8 cellular contexts compared by ENCODE assay signal in the genomic region with DNA sequence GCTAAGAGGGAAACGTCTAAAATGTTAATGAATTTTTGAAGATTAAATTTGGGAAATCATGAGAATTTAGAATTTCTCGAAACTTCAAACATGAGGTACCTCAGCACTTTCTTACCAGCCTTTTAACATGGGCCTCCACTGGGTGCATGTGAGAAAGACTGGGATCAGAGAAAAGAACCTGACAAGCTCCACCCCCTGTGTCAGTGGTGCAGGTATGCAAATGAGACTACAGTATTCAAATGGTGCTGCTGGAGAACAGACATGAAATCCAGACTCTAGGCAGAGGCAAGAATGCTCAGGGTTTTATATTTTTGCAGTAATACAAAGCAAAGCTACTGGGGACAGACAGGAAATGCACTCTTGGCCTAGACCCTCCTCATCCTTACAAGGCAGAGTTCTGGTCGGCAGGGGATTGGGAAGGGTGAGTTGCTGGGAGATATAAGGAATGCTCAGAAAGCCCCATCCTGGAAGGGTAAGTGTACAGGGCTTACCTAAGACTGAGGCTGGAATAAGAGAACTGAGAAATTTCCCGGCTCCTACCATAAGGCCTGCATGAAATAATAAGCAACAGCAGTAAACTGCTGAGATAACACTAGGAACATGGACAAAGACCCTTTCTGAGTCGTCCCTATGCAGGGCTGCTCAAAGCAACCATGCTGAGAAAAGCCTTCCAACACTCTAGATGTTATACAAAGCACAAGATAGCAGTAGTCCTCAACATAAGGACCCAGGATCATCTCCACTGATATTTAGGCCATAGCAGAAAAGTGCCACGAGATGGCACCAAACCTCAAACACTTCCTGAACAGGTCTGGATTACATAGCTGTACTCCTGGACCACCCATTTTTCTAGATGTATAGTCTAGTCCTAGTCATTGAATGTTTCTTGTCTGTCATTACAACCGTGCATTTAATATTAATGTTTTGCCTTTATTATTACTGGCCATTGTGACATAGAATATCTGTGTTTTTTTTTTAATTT.
DNase-seq lines count a peak whose midpoint lies in the region; ATAC-seq and TF ChIP-seq lines count a peak whose summit lies in the region.

No MANE protein-coding gene starts in this region.

- H3K27ac Mint-ChIP-seq in activated T-helper 2 cell treated with anti-CD3 and anti-CD28 coated beads, Interferon-gamma antibody, Interleukin-2, Interleukin-4, amounts not matched to agents 10 μg/mL and 5 μg/mL and 100 μg/mL, durations not matched to agents 14 hours and 24 hours and 36 hours, result no peak overlapping the region

- DNase-seq in NCI-H1092 treated with DMSO at 0.1 percent for 48 hours (lab: John Stamatoyannopoulos, UW) (peak; percentile 58), SKM-1 treated with dmso at 0.1 percent for 144 hours (lab: John Stamatoyannopoulos, UW; ENCODE audit: unreplicated experiment) (peak; percentile 1), fibroblast of pulmonary artery (ENCODE audit: low read depth) (peak; percentile 83), omental fat pad (ENCODE audit: low spot score) (peak; percentile 25)
- DNase-seq in activated T-helper 2 cell treated with anti-CD3 and anti-CD28 coated beads, Interferon-gamma antibody, Interleukin-2, Interleukin-4, amounts not matched to agents 10 μg/mL and 5 μg/mL and 100 μg/mL, durations not matched to agents 14 hours and 24 hours and 36 hours (ENCODE audit: low spot score), result no peak

- H3K9me3 Mint-ChIP-seq in activated T-helper 2 cell treated with anti-CD3 and anti-CD28 coated beads, Interferon-gamma antibody, Interleukin-2, Interleukin-4, amounts not matched to agents 10 μg/mL and 5 μg/mL and 100 μg/mL, durations not matched to agents 14 hours and 24 hours and 36 hours, result no peaks in the 10 kb centered on the region

- peak; percentile 94 for ATAC-seq in GM18520 (IDR thresholded peaks at IDR 0.05; ENCODE audit: unreplicated experiment)
- ATAC-seq in HG02884 (IDR thresholded peaks at IDR 0.05; ENCODE audit: unreplicated experiment), result peak; percentile 97
- no peak for ATAC-seq in omental fat pad (ENCODE audit: low FRiP score)

- intact Hi-C loops in activated T-helper 2 cell treated with anti-CD3 and anti-CD28 coated beads, Interferon-gamma antibody, Interleukin-2, Interleukin-4, amounts not matched to agents 10 μg/mL and 5 μg/mL and 100 μg/mL, durations not matched to agents 14 hours and 24 hours and 36 hours (cut with micrococcal nuclease), result loop anchor here (5.0 kb wide), 1 partner anchor 292 kb away; no protein-coding TSS in a partner anchor

- no peaks in the 10 kb centered on the region for H3K36me3 Mint-ChIP-seq in activated T-helper 2 cell treated with anti-CD3 and anti-CD28 coated beads, Interferon-gamma antibody, Interleukin-2, Interleukin-4, amounts not matched to agents 10 μg/mL and 5 μg/mL and 100 μg/mL, durations not matched to agents 14 hours and 24 hours and 36 hours (ENCODE audit: low read depth)

- H3K27me3 Mint-ChIP-seq in activated T-helper 2 cell treated with anti-CD3 and anti-CD28 coated beads, Interferon-gamma antibody, Interleukin-2, Interleukin-4, amounts not matched to agents 10 μg/mL and 5 μg/mL and 100 μg/mL, durations not matched to agents 14 hours and 24 hours and 36 hours (ENCODE audit: low read depth), result no peaks in the 10 kb centered on the region

- no peak overlapping the region for H3K4me3 ChIP-seq in fibroblast of pulmonary artery (replicated peaks; ENCODE audit: low read depth, low read length)

- no peak overlapping the region for H3K4me3 Mint-ChIP-seq in activated T-helper 2 cell treated with anti-CD3 and anti-CD28 coated beads, Interferon-gamma antibody, Interleukin-2, Interleukin-4, amounts not matched to agents 10 μg/mL and 5 μg/mL and 100 μg/mL, durations not matched to agents 14 hours and 24 hours and 36 hours (ENCODE audit: low read depth)

- TF ChIP-seq CTCF in C4-2B (conservative IDR thresholded peaks at IDR 0.05), result peak; percentile 59
- TF ChIP-seq CTCF in fibroblast of pulmonary artery (IDR thresholded peaks at IDR 0.05; ENCODE audit: low read length, missing control alignments), result peak; percentile 86
- TF ChIP-seq CTCF in omental fat pad (IDR thresholded peaks at IDR 0.05), result no peak

- H3K4me1 Mint-ChIP-seq in activated T-helper 2 cell treated with anti-CD3 and anti-CD28 coated beads, Interferon-gamma antibody, Interleukin-2, Interleukin-4, amounts not matched to agents 10 μg/mL and 5 μg/mL and 100 μg/mL, durations not matched to agents 14 hours and 24 hours and 36 hours (ENCODE audit: low read depth), result no peaks in the 10 kb centered on the region

- no peak overlapping the region for H3K27ac ChIP-seq in C4-2B

Comparison
In these comparisons a context has a peak if more than half of its experiments do, and no peak if none do; other contexts are left out.
1. CTCF ChIP-seq: peak in C4-2B (single experiment) and fibroblast of pulmonary artery (single experiment); none in omental fat pad (0 of 3).